In the genomic region with DNA sequence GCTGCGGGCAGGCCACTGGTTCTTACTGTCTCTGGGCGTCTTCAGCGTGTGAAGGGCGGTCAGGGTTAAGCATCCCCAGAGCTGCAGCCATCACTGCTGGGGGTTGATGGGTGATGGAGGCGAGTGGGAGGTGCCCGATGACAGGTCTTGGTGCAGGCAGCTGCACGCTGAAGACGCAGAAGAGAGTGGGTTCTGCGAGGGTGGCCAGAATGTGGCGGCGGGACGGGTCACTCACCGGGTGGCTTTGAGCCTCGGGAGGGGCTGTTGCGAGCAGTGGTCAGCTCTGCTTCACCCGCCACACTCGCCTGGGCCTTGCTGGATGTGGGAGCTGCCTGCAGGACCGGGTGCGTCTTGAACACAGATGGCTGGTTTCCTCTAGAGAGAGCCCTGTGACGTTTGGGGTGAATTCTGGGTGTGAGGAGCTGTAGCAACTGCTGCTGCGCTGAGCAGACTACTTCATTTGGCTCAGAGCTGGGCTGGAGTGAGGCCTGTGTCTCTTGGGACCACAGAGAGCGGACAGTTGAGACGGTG, we compare ENCODE assay signal across 13 cellular contexts. TPM values are rescaled to one million over a fixed set of nuclear protein-coding genes. Genes with fewer than 3 reads are reported as not detected.
DNase-seq lines count a peak whose midpoint lies in the region; ATAC-seq and TF ChIP-seq lines count a peak whose summit lies in the region.
"Had no signal": no experiment of that assay in that cellular context is flagged by ENCODE, and none has a peak within 500 bp of the region (broad histone marks: within the 10 kb centered on the region; RNA-seq: fewer than 3 reads in every experiment).

No MANE protein-coding gene starts in this region.

- no peak overlapping the region for H3K4me3 ChIP-seq in skin epidermis
- H3K4me3 ChIP-seq: colonic mucosa, SK-N-MC had no signal

- H3K4me3 Mint-ChIP-seq in IgD-negative memory B cell = peak overlapping the region in 2 of 4 donors; percentile 50 to 59
- H3K4me3 Mint-ChIP-seq in activated B cell treated with CpG ODN at 0.5 μM for 24 hours = peak overlapping the region; percentile 64
- H3K4me3 Mint-ChIP-seq in glutamatergic neuron (ENCODE audit: unreplicated experiment) = peak overlapping the region; percentile 70

- intact Hi-C loops in activated B cell treated with CpG ODN at 0.5 μM for 24 hours (cut with micrococcal nuclease) = loop anchor here (2.0 kb wide), 1 partner anchor 14 kb away; no protein-coding TSS in a partner anchor

- H3K36me3 Mint-ChIP-seq in IgD-negative memory B cell (peaks cover 3% of the 10 kb centered on the region), activated B cell treated with CpG ODN at 0.5 μM for 24 hours (ENCODE audit: low read depth) (peaks cover 3% of the 10 kb centered on the region), glutamatergic neuron (ENCODE audit: unreplicated experiment) (peaks cover 16% of the 10 kb centered on the region)

- ATAC-seq in activated B cell treated with CpG ODN at 0.5 μM for 24 hours (ENCODE audit: low read depth) = peak; percentile 63

- no peak for TF ChIP-seq POLR2A in erythroblast (IDR thresholded peaks at IDR 0.05; ENCODE audit: low read length)

- peaks cover 0 to 4% (median 0%) of the 10 kb centered on the region in 3 donors for H3K9me3 Mint-ChIP-seq in IgD-negative memory B cell
- peaks cover 4% of the 10 kb centered on the region for H3K9me3 Mint-ChIP-seq in activated B cell treated with CpG ODN at 0.5 μM for 24 hours
- H3K9me3 Mint-ChIP-seq in glutamatergic neuron (ENCODE audit: unreplicated experiment) = peaks cover 26% of the 10 kb centered on the region

- CTCF ChIA-PET in activated B cell treated with CpG ODN at 0.5 μM for 24 hours (lab: Charles Lee) = interaction anchor here (1.0 to 2.0 kb wide), 5 partner anchors 11 to 216 kb away, joined by 3 to 10 read pairs (median 5); no protein-coding TSS in a partner anchor

- TF ChIP-seq CTCF in activated B cell treated with CpG ODN at 0.5 μM for 24 hours (IDR thresholded peaks at IDR 0.05) (no peak), glutamatergic neuron (IDR thresholded peaks at IDR 0.05; ENCODE audit: partially characterized antibody, unreplicated experiment) (no peak)

- POLR2A ChIA-PET in activated B cell treated with CpG ODN at 0.5 μM for 24 hours (lab: Charles Lee) = interaction anchor here (1.5 to 4.7 kb wide), 5 partner anchors 9 to 66 kb away, joined by 5 to 42 read pairs (median 12); no protein-coding TSS in a partner anchor

- H3K27ac ChIP-seq in skin epidermis = peak overlapping the region in 15 of 21 experiments; percentile 4 to 87 (median 39)
- H3K27ac ChIP-seq: colonic mucosa had no signal

- no peak for DNase-seq in activated B cell treated with CpG ODN at 0.5 μM for 24 hours
- DNase-seq in glutamatergic neuron = no peak
- no peak for DNase-seq in NCI-H1417 (lab: John Stamatoyannopoulos, UW)
- no peak for DNase-seq in NCI-H510A (lab: John Stamatoyannopoulos, UW)
- DNase-seq in superior temporal gyrus (ENCODE audit: extremely low spot score) = no peak
- DNase-seq in erythroblast (lab: John Stamatoyannopoulos, UW) = no peak
- DNase-seq: colonic mucosa, EL, NCI-H526 had no signal

- peak overlapping the region in 2 of 3 donors; percentile 33 to 90 for H3K27ac Mint-ChIP-seq in IgD-negative memory B cell
- H3K27ac Mint-ChIP-seq in activated B cell treated with CpG ODN at 0.5 μM for 24 hours = peak overlapping the region; percentile 72
- peak overlapping the region; percentile 95 for H3K27ac Mint-ChIP-seq in glutamatergic neuron (ENCODE audit: unreplicated experiment)

- peaks cover 16 to 38% (median 19%) of the 10 kb centered on the region in 3 donors for H3K4me1 Mint-ChIP-seq in IgD-negative memory B cell
- H3K4me1 Mint-ChIP-seq in activated B cell treated with CpG ODN at 0.5 μM for 24 hours = peaks cover 56% of the 10 kb centered on the region
- H3K4me1 Mint-ChIP-seq in glutamatergic neuron (ENCODE audit: low read depth, unreplicated experiment) = peaks cover 59% of the 10 kb centered on the region

- H3K27me3 Mint-ChIP-seq in IgD-negative memory B cell (no peaks in the 10 kb centered on the region), activated B cell treated with CpG ODN at 0.5 μM for 24 hours (no peaks in the 10 kb centered on the region), glutamatergic neuron (ENCODE audit: unreplicated experiment) (peaks cover 22% of the 10 kb centered on the region)

RNA-seq across cellular contexts. Expression of gene ZNF750, which starts 44.6 kb away (rescaled TPM):
- polyA plus RNA-seq in IgD-negative memory B cell = not detected
- total RNA-seq in activated B cell treated with CpG ODN at 0.5 μM for 24 hours = not detected in 2 replicates
- total RNA-seq in glutamatergic neuron (ENCODE audit: unreplicated experiment) = 1.4 TPM
- total RNA-seq: colonic mucosa, M059J had no signal
